In the genomic region with DNA sequence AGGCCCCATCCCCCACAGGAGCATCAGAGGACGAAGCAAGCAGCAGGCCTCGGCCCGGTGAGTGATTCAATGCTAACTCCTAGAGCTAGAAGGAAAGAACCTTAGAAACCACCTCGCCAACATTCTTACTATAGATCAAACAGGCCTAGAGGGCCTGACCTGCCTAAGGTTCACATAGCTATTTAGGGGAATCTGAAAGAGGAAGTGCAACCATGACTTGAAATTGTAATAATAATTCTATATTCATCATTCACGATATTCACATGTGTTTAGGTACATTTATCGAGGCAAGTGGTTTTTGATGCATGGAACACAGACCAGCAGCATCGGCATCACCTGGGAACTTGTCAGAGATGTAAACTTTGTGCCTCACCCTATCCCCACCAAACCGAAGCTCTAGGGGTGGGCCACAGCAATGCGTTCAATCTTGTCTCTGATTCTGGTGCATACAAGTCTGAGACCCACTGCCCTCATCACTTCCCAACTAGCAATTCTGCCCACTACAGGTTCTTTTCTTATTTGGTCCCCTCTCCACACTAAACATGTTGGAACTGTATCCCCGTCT, we compare ENCODE assay signal across 9 cellular contexts.
DNase-seq lines count a peak whose midpoint lies in the region; ATAC-seq and TF ChIP-seq lines count a peak whose summit lies in the region.
"Had no signal": no experiment of that assay in that cellular context is flagged by ENCODE, and none has a peak within 500 bp of the region (broad histone marks: within the 10 kb centered on the region; RNA-seq: fewer than 3 reads in every experiment).

No MANE protein-coding gene starts in this region.

- peaks cover 0 to 11% of the 10 kb centered on the region in 2 donors for H3K36me3 Mint-ChIP-seq in naive B cell
- H3K36me3 Mint-ChIP-seq in progenitor cell of endocrine pancreas (ENCODE audit: insufficient read depth), result peaks cover 9% of the 10 kb centered on the region

- no peak overlapping the region for H3K27ac ChIP-seq in left ventricle myocardium inferior (replicated peaks)

- no peaks in the 10 kb centered on the region for H3K27me3 Mint-ChIP-seq in naive B cell
- H3K27me3 Mint-ChIP-seq in progenitor cell of endocrine pancreas, result no peaks in the 10 kb centered on the region

- peaks cover 15% of the 10 kb centered on the region for H3K36me3 ChIP-seq in left ventricle myocardium inferior

- no peaks in the 10 kb centered on the region for H3K27me3 ChIP-seq in left ventricle myocardium inferior (ENCODE audit: low read depth)

- H3K27ac Mint-ChIP-seq in naive B cell, result peak overlapping the region; percentile 92 to 100 (median 97)
- no peak overlapping the region for H3K27ac Mint-ChIP-seq in progenitor cell of endocrine pancreas

- H3K4me3 ChIP-seq in left ventricle myocardium inferior, result no peak overlapping the region

- ATAC-seq in GM18858 (IDR thresholded peaks at IDR 0.05; ENCODE audit: unreplicated experiment) (peak; percentile 64), GM21576 (IDR thresholded peaks at IDR 0.05; ENCODE audit: unreplicated experiment) (peak; percentile 54), HG03442 (IDR thresholded peaks at IDR 0.05; ENCODE audit: unreplicated experiment) (peak; percentile 64), naive B cell (ENCODE audit: low read depth in 2 of 2) (peak; percentile 86 to 89)

- H3K4me3 Mint-ChIP-seq in naive B cell (peak overlapping the region; percentile 59 to 88 (median 80)), progenitor cell of endocrine pancreas (ENCODE audit: low read depth) (no peak overlapping the region)

- TF ChIP-seq CTCF in progenitor cell of endocrine pancreas (IDR thresholded peaks at IDR 0.05; ENCODE audit: unreplicated experiment), result no peak
- TF ChIP-seq CTCF in left ventricle myocardium inferior (IDR thresholded peaks at IDR 0.05; ENCODE audit: borderline replicate concordance), result no peak

- intact Hi-C loops in left ventricle myocardium inferior (cut with micrococcal nuclease), result no loop called here

- H3K9me3 ChIP-seq in left ventricle myocardium inferior (replicated peaks), result no peaks in the 10 kb centered on the region

- H3K4me1 Mint-ChIP-seq in naive B cell (peaks cover 61 to 82% (median 69%) of the 10 kb centered on the region in 3 donors), progenitor cell of endocrine pancreas (ENCODE audit: low read depth) (peaks cover 15% of the 10 kb centered on the region)

- peak; percentile 78 for DNase-seq in naive B cell
- no peak for DNase-seq in progenitor cell of endocrine pancreas (ENCODE audit: low spot score, unreplicated experiment)
- no peak for DNase-seq in NCI-H187 (lab: John Stamatoyannopoulos, UW)
- no peak for DNase-seq in left ventricle myocardium inferior
- no peak for DNase-seq in central memory CD4-positive, alpha-beta T cell
- DNase-seq: NCI-H345 had no signal

- peaks cover 0 to 10% (median 6%) of the 10 kb centered on the region in 7 donors for H3K9me3 Mint-ChIP-seq in naive B cell
- no peaks in the 10 kb centered on the region for H3K9me3 Mint-ChIP-seq in progenitor cell of endocrine pancreas (ENCODE audit: low read depth)

- H3K4me1 ChIP-seq in left ventricle myocardium inferior, result no peaks in the 10 kb centered on the region
